ENCODE assay signal across 21 cellular contexts in the genomic region with DNA sequence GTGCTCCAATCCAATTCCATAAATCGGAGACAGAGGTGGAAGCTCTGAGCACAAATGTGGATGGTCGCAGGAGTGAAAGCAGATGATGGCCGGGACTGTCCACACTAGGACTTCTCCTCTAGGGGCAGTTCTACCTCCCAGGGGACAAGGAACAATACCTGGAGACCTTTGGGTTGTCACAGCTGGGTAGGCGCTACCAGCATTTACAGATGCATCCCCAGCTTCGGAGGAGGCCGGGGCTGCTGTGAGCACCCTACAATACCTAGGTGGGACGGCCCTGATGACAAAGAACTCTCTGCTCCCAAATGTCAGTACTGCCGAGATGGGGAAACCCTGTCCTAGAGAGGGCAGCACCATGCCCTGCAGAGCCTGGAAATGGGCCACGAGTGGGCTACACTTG.
DNase-seq lines count a peak whose midpoint lies in the region; ATAC-seq and TF ChIP-seq lines count a peak whose summit lies in the region.
"Had no signal": no experiment of that assay in that cellular context is flagged by ENCODE, and none has a peak within 500 bp of the region (broad histone marks: within the 10 kb centered on the region; RNA-seq: fewer than 3 reads in every experiment).

No MANE protein-coding gene starts in this region.

- H3K9me3 ChIP-seq in RWPE2 (ENCODE audit: severe bottlenecking) (no peaks in the 10 kb centered on the region), duodenal mucosa (ENCODE audit: control insufficient read depth in 1 of 2, low read length in 2 of 2) (peaks cover 0 to 10% of the 10 kb centered on the region in 2 donors), trophoblast cell (ENCODE audit: insufficient read depth, low read depth, low read length) (no peaks in the 10 kb centered on the region)
- H3K9me3 ChIP-seq: A549, BE2C had no signal

- H2BK5ac ChIP-seq in trophoblast cell (ENCODE audit: low read depth, low read length, poor library complexity), result no peak overlapping the region

- WGBS in trophoblast cell (ENCODE audit: extremely low coverage, insufficient coverage, insufficient read length), result no CpG with 5 or more reads among the region's 9 CpGs

- intact Hi-C loops in posterior vena cava (cut with DNase I), result no loop called here

- H3K9ac ChIP-seq in duodenal mucosa (ENCODE audit: low read depth in 1 of 2, low read length in 2 of 2) (no peak overlapping the region), trophoblast cell (ENCODE audit: low read length) (no peak overlapping the region)
- H3K9ac ChIP-seq: BLaER1 treated with 17β-estradiol and CSF1 and Interleukin-3, amounts not matched to agents 10 nM and 100 nM had no signal

- peak; percentile 69 for DNase-seq in RWPE2 (ENCODE audit: low spot score)
- DNase-seq in posterior vena cava (ENCODE audit: low spot score), result peak; percentile 36
- DNase-seq in activated CD4-positive, alpha-beta T cell treated with anti-CD3 and anti-CD28 coated beads, Interleukin-2, amount 50 U/mL, for 48 hours, result no peak
- no peak for DNase-seq in trophoblast cell
- DNase-seq: 8988T; ACHN; AML-193; BE2C; CD8-positive, alpha-beta memory T cell; DMS 273 treated with DMSO at 0.1 percent for 48 hours; DMS79; EL; GDM1; H9 had no signal

- H3K27me3 ChIP-seq in RWPE2 (ENCODE audit: insufficient read depth, poor library complexity, severe bottlenecking), result peaks cover 95% of the 10 kb centered on the region
- no peaks in the 10 kb centered on the region for H3K27me3 ChIP-seq in duodenal mucosa (ENCODE audit: control insufficient read depth in 1 of 2, insufficient read depth in 2 of 2, low read length in 2 of 2)
- H3K27me3 ChIP-seq in trophoblast cell (ENCODE audit: insufficient read depth, low read length), result no peaks in the 10 kb centered on the region
- H3K27me3 ChIP-seq: BE2C; BLaER1 treated with 17β-estradiol and CSF1 and Interleukin-3, amounts not matched to agents 10 nM and 100 nM had no signal

- H4K91ac ChIP-seq in trophoblast cell (ENCODE audit: low read depth, low read length), result no peak overlapping the region

- H3K79me2 ChIP-seq in trophoblast cell (ENCODE audit: control insufficient read depth, insufficient read depth, low read length, poor library complexity), result no peaks in the 10 kb centered on the region

- no peaks in the 10 kb centered on the region for H3K36me3 ChIP-seq in RWPE2 (ENCODE audit: low read depth)
- H3K36me3 ChIP-seq in duodenal mucosa (ENCODE audit: control insufficient read depth in 1 of 2, insufficient read depth in 2 of 2, low read length in 2 of 2), result no peaks in the 10 kb centered on the region
- H3K36me3 ChIP-seq in trophoblast cell (ENCODE audit: control insufficient read depth in 1 of 2, insufficient read depth in 2 of 2, low read length in 2 of 2), result no peaks in the 10 kb centered on the region
- H3K36me3 ChIP-seq: BE2C; BLaER1 treated with 17β-estradiol and CSF1 and Interleukin-3, amounts not matched to agents 10 nM and 100 nM had no signal

- TF ChIP-seq CTCF in RWPE2 (IDR thresholded peaks at IDR 0.05; ENCODE audit: poor library complexity, severe bottlenecking), result no peak

- no peaks in the 10 kb centered on the region for H3K79me1 ChIP-seq in trophoblast cell (ENCODE audit: low read length)

- no peaks in the 10 kb centered on the region for H3K4me1 ChIP-seq in RWPE2 (ENCODE audit: insufficient read depth, poor library complexity, severe bottlenecking)
- no peaks in the 10 kb centered on the region for H3K4me1 ChIP-seq in duodenal mucosa (ENCODE audit: control insufficient read depth in 1 of 2, insufficient read depth in 2 of 2, low read length in 2 of 2)
- H3K4me1 ChIP-seq in trophoblast cell (ENCODE audit: control insufficient read depth in 1 of 2, insufficient read depth in 2 of 2, low read length in 2 of 2), result no peaks in the 10 kb centered on the region
- H3K4me1 ChIP-seq: A549, BE2C had no signal

- no peak for ATAC-seq in RWPE2 (ENCODE audit: low read depth)
- no peak for ATAC-seq in HG02623 (IDR thresholded peaks at IDR 0.05; ENCODE audit: unreplicated experiment)
- ATAC-seq: A549, GM12878, GM23338, HCT116 had no signal

- no peak overlapping the region for H3K18ac ChIP-seq in trophoblast cell (ENCODE audit: low read length)

- no peak overlapping the region for H2AFZ ChIP-seq in trophoblast cell (ENCODE audit: insufficient read depth, low read length, poor library complexity)
- H2AFZ ChIP-seq: GM23338 had no signal

- no peak overlapping the region for H2AK5ac ChIP-seq in trophoblast cell (ENCODE audit: low read length)

- H3K23ac ChIP-seq in trophoblast cell (ENCODE audit: low read length), result no peak overlapping the region

- H2BK120ac ChIP-seq in trophoblast cell (ENCODE audit: insufficient read depth, low read length, poor library complexity), result no peak overlapping the region

- no peak overlapping the region for H3K27ac ChIP-seq in RWPE2 (ENCODE audit: poor library complexity, severe bottlenecking)
- peak overlapping the region; percentile 6 for H3K27ac ChIP-seq in duodenal mucosa (ENCODE audit: low read depth, low read length)
- no peak overlapping the region for H3K27ac ChIP-seq in trophoblast cell (ENCODE audit: low read depth, low read length)
- H3K27ac ChIP-seq: A549; BLaER1 treated with 17β-estradiol and CSF1 and Interleukin-3, amounts not matched to agents 10 nM and 100 nM had no signal

- H3K4ac ChIP-seq in trophoblast cell (ENCODE audit: low read depth, low read length), result no peak overlapping the region

- H3K4me2 ChIP-seq in trophoblast cell (ENCODE audit: low read length), result no peak overlapping the region
- H3K4me2 ChIP-seq: A549; BLaER1 treated with 17β-estradiol and CSF1 and Interleukin-3, amounts not matched to agents 10 nM and 100 nM; GM23338 had no signal

- H2BK12ac ChIP-seq in trophoblast cell (ENCODE audit: low read length), result no peak overlapping the region

- H4K8ac ChIP-seq in trophoblast cell (ENCODE audit: low read depth, low read length), result no peak overlapping the region

- H3K14ac ChIP-seq in trophoblast cell (ENCODE audit: low read length), result no peak overlapping the region

- no peak overlapping the region for H4K12ac ChIP-seq in trophoblast cell (ENCODE audit: low read depth, low read length)

- H3K4me3 ChIP-seq in RWPE2 (ENCODE audit: severe bottlenecking) (no peak overlapping the region), duodenal mucosa (ENCODE audit: low read depth in 1 of 2, low read length in 2 of 2) (no peak overlapping the region), trophoblast cell (ENCODE audit: low read depth, low read length) (no peak overlapping the region)
- H3K4me3 ChIP-seq: A549; BLaER1 treated with 17β-estradiol and CSF1 and Interleukin-3, amounts not matched to agents 10 nM and 100 nM; GM12878; GM23338 had no signal

Comparison
In these comparisons a context has a peak if more than half of its experiments do, and no peak if none do; other contexts are left out.
1. DNase-seq: peak in RWPE2 (single experiment) and posterior vena cava (single experiment); none in activated CD4-positive, alpha-beta T cell treated with anti-CD3 and anti-CD28 coated beads, Interleukin-2, amount 50 U/mL, for 48 hours (0 of 2) and trophoblast cell (0 of 2).